9 cellular contexts compared by ENCODE assay signal in the genomic region with DNA sequence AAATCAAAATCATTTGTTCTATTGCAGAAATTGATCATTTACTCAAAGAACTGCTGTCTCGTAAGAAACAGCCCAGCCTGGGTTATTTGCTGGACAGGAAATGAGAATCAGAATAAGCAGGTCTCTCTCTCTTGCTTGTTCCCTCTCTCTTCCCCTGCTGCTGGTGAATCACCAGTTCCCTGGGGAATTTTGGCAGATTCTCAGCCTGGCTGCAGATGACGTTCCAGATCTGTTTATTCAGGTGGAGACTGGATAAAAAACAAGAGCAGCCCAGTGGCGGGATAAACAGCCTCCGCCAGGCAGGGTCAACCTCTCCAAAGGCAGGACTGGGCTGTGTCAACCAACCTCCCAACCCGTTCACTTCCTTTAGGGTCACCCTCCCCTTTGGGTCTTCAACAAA.
DNase-seq lines count a peak whose midpoint lies in the region; ATAC-seq, FAIRE-seq and TF ChIP-seq lines count a peak whose summit lies in the region.
"Had no signal": no experiment of that assay in that cellular context is flagged by ENCODE, and none has a peak within 500 bp of the region (broad histone marks: within the 10 kb centered on the region; RNA-seq: fewer than 3 reads in every experiment).

No MANE protein-coding gene starts in this region.

- FAIRE-seq in HTR-8/SVneo (lab: Jason Lieb, UNC): peak; percentile 81

- H3K9ac ChIP-seq in rectal smooth muscle tissue (ENCODE audit: low read length): no peak overlapping the region

- H3K4me1 ChIP-seq in gastroesophageal sphincter (peaks cover 36 to 99% (median 45%) of the 10 kb centered on the region in 3 donors), rectal smooth muscle tissue (ENCODE audit: control insufficient read depth, insufficient read depth, low read length) (peaks cover 75% of the 10 kb centered on the region)

- DNase-seq in HTR-8/SVneo (ENCODE audit: insufficient read length, low spot score): peak; percentile 89
- peak; percentile 92 for DNase-seq in SK-MEL-5 (ENCODE audit: low read depth, low spot score)
- DNase-seq in stimulated activated CD4-positive, alpha-beta T cell treated with anti-CD3 and anti-CD28 coated beads, Interleukin-2, amount 100 ng/mL, for 24 hours: no peak
- no peak for DNase-seq in NCI-H2227 (lab: John Stamatoyannopoulos, UW; ENCODE audit: unreplicated experiment)

- in situ Hi-C loops in SK-MEL-5 (cut with HindIII; ENCODE audit: low pct_unique_long_range_greater_than_20kb, low sequenced_read_pairs): no loop called here

- H3K27me3 ChIP-seq in gastroesophageal sphincter: no peaks in the 10 kb centered on the region
- H3K27me3 ChIP-seq in rectal smooth muscle tissue (ENCODE audit: control insufficient read depth, insufficient read depth, low read length): no peaks in the 10 kb centered on the region

- H3K9me3 ChIP-seq in gastroesophageal sphincter: no peaks in the 10 kb centered on the region

- ATAC-seq in gastroesophageal sphincter (peak; percentile 82), HG03175 (IDR thresholded peaks at IDR 0.05; ENCODE audit: unreplicated experiment) (no peak), HG02623 (IDR thresholded peaks at IDR 0.05; ENCODE audit: unreplicated experiment) (no peak)

- H3K4me3 ChIP-seq in gastroesophageal sphincter (no peak overlapping the region), rectal smooth muscle tissue (ENCODE audit: low read length) (no peak overlapping the region)
- H3K4me3 ChIP-seq: SK-N-MC had no signal

- peak overlapping the region; percentile 73 to 80 (median 76) for H3K27ac ChIP-seq in gastroesophageal sphincter
- peak overlapping the region; percentile 76 for H3K27ac ChIP-seq in rectal smooth muscle tissue (ENCODE audit: low read depth, low read length)
- H3K27ac ChIP-seq: SK-N-MC had no signal

- TF ChIP-seq EP300 in gastroesophageal sphincter (IDR thresholded peaks at IDR 0.05): no peak

- no peak for TF ChIP-seq POLR2A in gastroesophageal sphincter (IDR thresholded peaks at IDR 0.05)

- peaks cover 0 to 6% of the 10 kb centered on the region in 2 donors for H3K36me3 ChIP-seq in gastroesophageal sphincter
- no peaks in the 10 kb centered on the region for H3K36me3 ChIP-seq in rectal smooth muscle tissue (ENCODE audit: control insufficient read depth, insufficient read depth, low read length)

- 0 to 11% methylated on average over 2 to 4 of the region's 5 CpGs for WGBS in gastroesophageal sphincter (ENCODE audit: low coverage in 1 of 2), 2 donors

- TF ChIP-seq CTCF in gastroesophageal sphincter (IDR thresholded peaks at IDR 0.05): no peak

Comparison
In these comparisons a context has a peak if more than half of its experiments do, and no peak if none do; other contexts are left out.
1. DNase-seq: peak in HTR-8/SVneo (single experiment) and SK-MEL-5 (single experiment); none in stimulated activated CD4-positive, alpha-beta T cell treated with anti-CD3 and anti-CD28 coated beads, Interleukin-2, amount 100 ng/mL, for 24 hours (0 of 2) and NCI-H2227 (single experiment).